Comparison of ENCODE assay signal across 8 cellular contexts in the genomic region with DNA sequence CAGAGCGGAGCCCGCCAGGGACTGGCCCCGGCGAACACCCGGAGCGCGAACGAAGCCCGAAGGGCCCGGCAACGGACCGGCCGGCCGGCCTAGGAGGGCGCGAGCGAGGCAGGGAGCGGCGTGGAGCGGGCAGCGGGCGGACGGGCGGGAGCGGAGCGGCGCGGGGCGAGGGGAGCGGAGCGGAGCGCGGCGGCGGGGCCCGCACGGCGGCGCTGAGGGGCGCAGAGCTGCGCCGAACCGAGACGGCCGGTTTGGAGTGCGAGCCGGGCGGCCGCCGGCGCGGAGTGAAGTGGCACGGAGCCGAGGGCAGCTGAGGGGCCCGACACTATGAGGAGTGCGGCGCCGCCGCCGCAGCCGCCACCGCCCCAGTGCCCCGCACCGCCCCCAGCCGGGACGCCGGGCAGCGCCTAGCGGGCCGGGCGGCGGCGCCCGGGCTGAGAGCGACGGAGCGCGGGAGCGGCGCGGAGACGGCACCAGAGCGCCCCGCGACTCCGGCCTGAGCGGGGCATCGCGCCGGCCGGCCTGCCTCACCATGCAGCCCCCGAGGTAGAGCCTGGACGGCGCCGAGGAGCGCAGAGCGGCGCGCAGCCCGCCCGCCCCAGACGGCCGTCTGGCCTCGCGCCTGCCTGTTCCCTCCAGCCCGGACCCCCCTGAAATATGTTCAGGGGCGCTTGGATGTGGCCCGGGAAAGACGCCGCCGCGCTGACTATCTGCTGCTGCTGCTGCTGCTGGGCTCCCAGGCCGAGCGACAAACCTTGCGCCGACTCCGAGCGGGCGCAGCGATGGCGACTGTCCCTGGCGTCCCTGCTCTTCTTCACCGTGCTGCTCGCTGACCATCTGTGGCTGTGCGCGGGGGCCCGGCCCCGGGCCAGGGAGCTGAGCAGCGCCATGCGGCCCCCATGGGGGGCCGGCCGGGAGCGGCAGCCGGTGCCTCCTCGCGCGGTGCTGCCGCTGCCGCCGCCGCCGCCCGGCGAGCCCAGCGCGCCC. TPM values are rescaled to one million over a fixed set of nuclear protein-coding genes. Genes with fewer than 3 reads are reported as not detected.
DNase-seq lines count a peak whose midpoint lies in the region; ATAC-seq and TF ChIP-seq lines count a peak whose summit lies in the region.

No MANE protein-coding gene starts in this region.

- H3K27ac Mint-ChIP-seq in T-cell, result no peak overlapping the region
- no peak overlapping the region for H3K27ac Mint-ChIP-seq in CD14-positive monocyte

- H3K4me1 ChIP-seq in iPS-15b (ENCODE audit: control insufficient read depth, insufficient read depth, low read length) (peaks cover 2% of the 10 kb centered on the region), spleen (peaks cover 0 to 22% (median 3%) of the 10 kb centered on the region in 6 donors)

- H3K9me3 ChIP-seq in iPS-15b (ENCODE audit: control insufficient read depth, insufficient read depth, low read length) (no peaks in the 10 kb centered on the region), spleen (no peaks in the 10 kb centered on the region)

- intact Hi-C loops in spleen (cut with DNase I; ENCODE audit: low total_unique reads), result no loop called here
- intact Hi-C loops in CD14-positive monocyte (cut with micrococcal nuclease), result no loop called here

- H3K4me1 Mint-ChIP-seq in T-cell (peaks cover 0 to 9% (median 2%) of the 10 kb centered on the region in 3 donors), CD14-positive monocyte (no peaks in the 10 kb centered on the region)

- peak overlapping the region in 1 of 8 donors; percentile 38 for H3K27ac ChIP-seq in spleen

- CTCF ChIA-PET in T-cell (lab: Charles Lee), result no interaction called here

- H3K27me3 ChIP-seq in iPS-15b (ENCODE audit: control insufficient read depth, insufficient read depth, low read length), result peaks cover 19% of the 10 kb centered on the region
- H3K27me3 ChIP-seq in spleen (replicated peaks in 1 of 7), result peaks cover 0 to 74% (median 22%) of the 10 kb centered on the region in 7 donors

- H3K9ac ChIP-seq in iPS-15b (ENCODE audit: low read depth, low read length), result no peak overlapping the region

- peaks cover 5% of the 10 kb centered on the region for H3K36me3 ChIP-seq in iPS-15b (ENCODE audit: control insufficient read depth, insufficient read depth, low read length)
- H3K36me3 ChIP-seq in spleen, result no peaks in the 10 kb centered on the region

- POLR2A ChIA-PET in T-cell (lab: Charles Lee), result no interaction called here

- TF ChIP-seq CTCF in spleen (IDR thresholded peaks at IDR 0.05 in 8 of 11, conservative IDR thresholded peaks at IDR 0.05 in 3 of 11), result no peak
- no peak for TF ChIP-seq CTCF in CD14-positive monocyte (IDR thresholded peaks at IDR 0.05)

- TF ChIP-seq POLR2A in spleen (IDR thresholded peaks at IDR 0.05), result no peak

- H3K9me3 Mint-ChIP-seq in T-cell (no peaks in the 10 kb centered on the region), CD14-positive monocyte (peaks cover 0 to 9% (median 3%) of the 10 kb centered on the region in 7 donors)

- H3K36me3 Mint-ChIP-seq in T-cell (no peaks in the 10 kb centered on the region), CD14-positive monocyte (no peaks in the 10 kb centered on the region)

- DNase-seq in DMS53 (lab: John Stamatoyannopoulos, UW) (peak; percentile 61), DMS53 treated with DMSO at 0.1 percent for 48 hours (lab: John Stamatoyannopoulos, UW; ENCODE audit: unreplicated experiment) (no peak), T-cell (no peak), spleen (no peak), CD14-positive monocyte (ENCODE audit: low spot score) (no peak), UCSD-AML1 (lab: John Stamatoyannopoulos, UW; ENCODE audit: unreplicated experiment) (no peak)
- DNase-seq in activated CD4-positive, alpha-beta T cell treated with anti-CD3 and anti-CD28 coated beads, Interleukin-2, amount 50 U/mL, for 48 hours, result no peak

- no peak for ATAC-seq in T-cell (replicated peaks in 1 of 4)

- 2 to 69% (median 19%) methylated on average over 60 to 146 of the region's 146 CpGs; no CpG with 5 or more reads in 1 of the 5 donors for WGBS in spleen, 5 donors

- H3K4me3 ChIP-seq in iPS-15b (ENCODE audit: low read depth, low read length), result peak overlapping the region; percentile 61
- peak overlapping the region in 7 of 8 donors; percentile 22 to 71 (median 42) for H3K4me3 ChIP-seq in spleen

- H3K4me3 Mint-ChIP-seq in T-cell, result peak overlapping the region in 2 of 3 donors; percentile 61 to 72
- H3K4me3 Mint-ChIP-seq in CD14-positive monocyte, result peak overlapping the region in 1 of 2 donors; percentile 53

- H3K27me3 Mint-ChIP-seq in T-cell (peaks cover 24% of the 10 kb centered on the region in 2 donors), CD14-positive monocyte (ENCODE audit: low read depth in 3 of 3) (peaks cover 17 to 37% (median 28%) of the 10 kb centered on the region in 3 donors)

RNA-seq across cellular contexts. Expression of gene NALF2, which starts 0.8 kb away (rescaled TPM):
- under 1 TPM; 0.13 to 0.23 (median 0.16) TPM for total RNA-seq in T-cell
- 1 to 10 TPM in 2 of 7 donors, under 1 TPM in 4, not detected in 1; 0.07 to 3.7 (median 0.46) TPM for total RNA-seq in spleen
- polyA plus RNA-seq in spleen, result under 1 TPM in 2 of 3 donors, not detected in 1; 0.03 to 0.06 TPM
- not detected for polyA plus RNA-seq in CD14-positive monocyte
